8 cellular contexts compared by ENCODE assay signal in the genomic region with DNA sequence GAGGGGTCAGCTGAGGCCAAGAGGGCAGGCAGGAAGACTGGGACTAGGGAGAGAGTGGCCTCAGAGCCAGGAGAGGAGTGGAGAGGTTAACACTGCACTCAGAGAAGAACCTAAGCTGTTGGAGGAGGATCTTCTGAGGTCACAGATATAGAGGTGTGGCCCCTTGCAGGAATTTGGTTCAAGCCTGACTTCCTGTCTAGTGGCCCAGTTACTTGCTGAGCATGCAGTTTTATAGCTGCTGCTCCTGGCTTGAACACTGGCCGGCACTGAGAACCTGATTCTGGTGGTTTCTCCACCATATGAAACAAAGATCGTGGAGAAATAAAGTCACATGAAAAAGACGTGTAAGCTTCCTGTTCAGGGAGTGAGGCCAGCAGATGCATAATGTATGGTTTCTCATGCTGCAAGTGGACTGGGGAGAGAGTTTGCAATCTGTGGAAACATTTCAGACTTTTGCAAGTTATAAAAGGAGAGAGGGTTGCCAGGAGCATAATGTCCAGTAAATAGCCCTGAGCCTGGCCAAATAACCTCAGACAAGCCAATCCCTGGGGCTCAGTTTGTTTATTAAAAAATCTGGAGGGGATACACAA.
DNase-seq lines count a peak whose midpoint lies in the region; ATAC-seq and TF ChIP-seq lines count a peak whose summit lies in the region.

No MANE protein-coding gene starts in this region.

- H3K9me3 Mint-ChIP-seq in CD8-positive, alpha-beta memory T cell = no peaks in the 10 kb centered on the region

- ATAC-seq in GM19463 (IDR thresholded peaks at IDR 0.05; ENCODE audit: unreplicated experiment) (peak; percentile 64), HG03354 (IDR thresholded peaks at IDR 0.05; ENCODE audit: poor library complexity, severe bottlenecking, unreplicated experiment) (no peak)

- no peak overlapping the region for H2AK5ac ChIP-seq in trophoblast cell (ENCODE audit: low read length)

- H3K27ac Mint-ChIP-seq in CD8-positive, alpha-beta memory T cell = peak overlapping the region; percentile 47 to 93 (median 88)

- no peak overlapping the region for H3K23ac ChIP-seq in trophoblast cell (ENCODE audit: low read length)

- H3K4ac ChIP-seq in trophoblast cell (ENCODE audit: low read depth, low read length) = no peak overlapping the region

- no peak overlapping the region for H4K91ac ChIP-seq in trophoblast cell (ENCODE audit: low read depth, low read length)

- no peak overlapping the region for H2AFZ ChIP-seq in trophoblast cell (ENCODE audit: insufficient read depth, low read length, poor library complexity)

- no peak overlapping the region for H2BK5ac ChIP-seq in trophoblast cell (ENCODE audit: low read depth, low read length, poor library complexity)

- H3K18ac ChIP-seq in trophoblast cell (ENCODE audit: low read length) = peak overlapping the region; percentile 28

- H4K8ac ChIP-seq in trophoblast cell (ENCODE audit: low read depth, low read length) = peak overlapping the region; percentile 1

- H3K4me2 ChIP-seq in trophoblast cell (ENCODE audit: low read length) = no peak overlapping the region

- peak in 2 of 5 donors; percentile 1 to 39 for DNase-seq in CD8-positive, alpha-beta memory T cell
- DNase-seq in KBM-7 = peak; percentile 45
- DNase-seq in epithelial cell of esophagus (ENCODE audit: low read depth) = peak; percentile 26
- peak in 1 of 2 donors; percentile 8 for DNase-seq in trophoblast cell
- DNase-seq in occipital lobe (lab: John Stamatoyannopoulos, UW) = no peak
- DNase-seq in WERI-Rb-1 = no peak

- H3K79me1 ChIP-seq in trophoblast cell (ENCODE audit: low read length) = peaks cover 6% of the 10 kb centered on the region

- no peaks in the 10 kb centered on the region for H3K79me2 ChIP-seq in trophoblast cell (ENCODE audit: control insufficient read depth, insufficient read depth, low read length, poor library complexity)

- no peak overlapping the region for H3K9ac ChIP-seq in trophoblast cell (ENCODE audit: low read length)

- no peak overlapping the region for H2BK120ac ChIP-seq in trophoblast cell (ENCODE audit: insufficient read depth, low read length, poor library complexity)

- no peaks in the 10 kb centered on the region for H3K27me3 Mint-ChIP-seq in CD8-positive, alpha-beta memory T cell

- TF ChIP-seq CTCF in epithelial cell of esophagus (IDR thresholded peaks at IDR 0.05; ENCODE audit: insufficient read depth, low read depth, low read length, missing control alignments) (no peak), WERI-Rb-1 (IDR thresholded peaks at IDR 0.05; ENCODE audit: low read depth, low read length) (no peak)

- CTCF ChIA-PET in CD8-positive, alpha-beta memory T cell (lab: Charles Lee) = no interaction called here

- WGBS in trophoblast cell (ENCODE audit: extremely low coverage, insufficient coverage, insufficient read length) = no CpG with 5 or more reads among the region's 3 CpGs

- POLR2A ChIA-PET in CD8-positive, alpha-beta memory T cell (lab: Charles Lee) = no interaction called here

- no peaks in the 10 kb centered on the region for H3K9me3 ChIP-seq in CD8-positive, alpha-beta memory T cell (ENCODE audit: low read length)
- H3K9me3 ChIP-seq in trophoblast cell (ENCODE audit: insufficient read depth, low read depth, low read length) = no peaks in the 10 kb centered on the region
- no peaks in the 10 kb centered on the region for H3K9me3 ChIP-seq in WERI-Rb-1 (ENCODE audit: severe bottlenecking)

- no peak overlapping the region for H2BK12ac ChIP-seq in trophoblast cell (ENCODE audit: low read length)

- no peaks in the 10 kb centered on the region for H3K27me3 ChIP-seq in CD8-positive, alpha-beta memory T cell (ENCODE audit: insufficient read depth, low read length, poor library complexity, severe bottlenecking)
- no peaks in the 10 kb centered on the region for H3K27me3 ChIP-seq in trophoblast cell (ENCODE audit: insufficient read depth, low read length)
- H3K27me3 ChIP-seq in WERI-Rb-1 (ENCODE audit: insufficient read depth, low read depth, severe bottlenecking) = no peaks in the 10 kb centered on the region

- no peak overlapping the region for H4K12ac ChIP-seq in trophoblast cell (ENCODE audit: low read depth, low read length)

- H3K4me1 Mint-ChIP-seq in CD8-positive, alpha-beta memory T cell = peaks cover 43 to 62% (median 50%) of the 10 kb centered on the region in 3 donors

- in situ Hi-C loops in KBM-7 (cut with MboI; ENCODE audit: low pct_unique_long_range_greater_than_20kb, low sequenced_read_pairs) = no loop called here

- peaks cover 26% of the 10 kb centered on the region for H3K4me1 ChIP-seq in CD8-positive, alpha-beta memory T cell (ENCODE audit: insufficient read depth, low read length)
- peaks cover 11 to 31% of the 10 kb centered on the region in 2 experiments for H3K4me1 ChIP-seq in trophoblast cell (ENCODE audit: control insufficient read depth in 1 of 2, insufficient read depth in 2 of 2, low read length in 2 of 2)

- peak overlapping the region; percentile 32 for H3K27ac ChIP-seq in CD8-positive, alpha-beta memory T cell (ENCODE audit: low read depth, low read length)
- H3K27ac ChIP-seq in trophoblast cell (ENCODE audit: low read depth, low read length) = peak overlapping the region; percentile 32
- no peak overlapping the region for H3K27ac ChIP-seq in WERI-Rb-1

- H3K36me3 Mint-ChIP-seq in CD8-positive, alpha-beta memory T cell = peaks cover 0 to 9% (median 3%) of the 10 kb centered on the region in 3 donors

- H3K4me3 ChIP-seq in CD8-positive, alpha-beta memory T cell (ENCODE audit: low read length) = no peak overlapping the region
- H3K4me3 ChIP-seq in epithelial cell of esophagus (ENCODE audit: low read length) = no peak overlapping the region
- H3K4me3 ChIP-seq in trophoblast cell (ENCODE audit: low read depth, low read length) = no peak overlapping the region
- no peak overlapping the region for H3K4me3 ChIP-seq in WERI-Rb-1 (ENCODE audit: low read depth, low read length)

- H3K4me3 Mint-ChIP-seq in CD8-positive, alpha-beta memory T cell = peak overlapping the region; percentile 2 to 75 (median 70)

- H3K36me3 ChIP-seq in CD8-positive, alpha-beta memory T cell (ENCODE audit: insufficient read depth, low read length) = no peaks in the 10 kb centered on the region
- H3K36me3 ChIP-seq in trophoblast cell (ENCODE audit: control insufficient read depth in 1 of 2, insufficient read depth in 2 of 2, low read length in 2 of 2) (peaks cover 2 to 3% of the 10 kb centered on the region in 2 experiments), WERI-Rb-1 (no peaks in the 10 kb centered on the region)

- H3K14ac ChIP-seq in trophoblast cell (ENCODE audit: low read length) = no peak overlapping the region

Comparison
In these comparisons a context has a peak if more than half of its experiments do, and no peak if none do; other contexts are left out.
1. DNase-seq: peak in KBM-7 (single experiment) and epithelial cell of esophagus (single experiment); none in occipital lobe (single experiment) and WERI-Rb-1 (single experiment).